In the genomic region with DNA sequence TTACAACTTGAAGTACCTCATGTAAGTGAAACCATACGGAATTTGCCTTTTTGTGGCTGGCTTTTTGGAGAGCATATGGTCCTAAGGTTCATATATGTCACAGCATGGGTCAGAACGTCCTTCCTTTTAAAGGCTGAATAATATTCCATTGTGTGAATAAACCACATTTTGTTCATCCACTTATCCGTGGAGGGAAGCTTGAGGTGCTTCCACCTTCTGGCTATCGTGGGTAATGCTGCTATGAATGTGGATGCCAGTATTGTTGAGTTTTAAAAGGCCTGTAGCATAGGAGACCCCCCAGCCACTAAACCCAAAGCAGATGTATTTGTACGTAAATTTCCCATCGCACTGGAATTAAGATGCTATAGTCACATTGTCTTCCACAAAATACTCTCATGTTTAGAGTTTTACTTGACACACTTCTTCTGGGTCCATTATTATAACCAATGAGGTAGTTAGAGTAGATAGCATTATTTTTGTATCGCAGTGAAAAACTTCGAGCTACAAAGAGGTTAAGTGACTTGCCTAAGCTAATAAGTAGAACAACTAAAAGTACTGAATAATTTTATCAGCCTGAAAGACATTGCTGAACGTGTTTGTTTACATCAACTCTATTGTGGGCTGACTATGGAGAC, we compare ENCODE assay signal across 8 cellular contexts.
A peak's percentile ranks its signal among the peaks of the same experiment; 100 is the strongest.
DNase-seq lines count a peak whose midpoint lies in the region; ATAC-seq, FAIRE-seq and TF ChIP-seq lines count a peak whose summit lies in the region.

No MANE protein-coding gene starts in this region.

- H2AFZ ChIP-seq in Loucy (ENCODE audit: low read length) (no peak overlapping the region), endothelial cell of umbilical vein (ENCODE audit: low read depth, low read length) (no peak overlapping the region)

- H3K9me2 ChIP-seq in Loucy (replicated peaks; ENCODE audit: low read depth, low read length), result no peaks in the 10 kb centered on the region

- H3K9me3 ChIP-seq in Loucy (ENCODE audit: insufficient read depth, low read depth, low read length), result no peaks in the 10 kb centered on the region
- H3K9me3 ChIP-seq in endothelial cell of umbilical vein (replicated peaks; ENCODE audit: control insufficient read depth, insufficient read depth, low read length), result no peaks in the 10 kb centered on the region
- no peaks in the 10 kb centered on the region for H3K9me3 ChIP-seq in pancreas
- no peaks in the 10 kb centered on the region for H3K9me3 ChIP-seq in aorta (ENCODE audit: control insufficient read depth, low read length)

- H3K27ac ChIP-seq in endothelial cell of umbilical vein (ENCODE audit: insufficient read depth, low read depth, low read length) (no peak overlapping the region), pancreas (no peak overlapping the region), aorta (ENCODE audit: low read depth in 1 of 2, low read length in 2 of 2) (no peak overlapping the region)

- no peaks in the 10 kb centered on the region for H3F3A ChIP-seq in Loucy (ENCODE audit: low read depth)

- ATAC-seq in pancreas (peak; percentile 41 to 64 (median 58)), aorta (ENCODE audit: low FRiP score) (no peak), HG03469 (IDR thresholded peaks at IDR 0.05; ENCODE audit: unreplicated experiment) (no peak)
- no peak for ATAC-seq in activated T-cell treated with anti-CD3 and anti-CD28 coated beads, Interleukin-2, amount 50 U/mL, for 4 hours

- no peaks in the 10 kb centered on the region for H3K4me1 Mint-ChIP-seq in activated T-cell treated with anti-CD3 and anti-CD28 coated beads, Interleukin-2, amount 50 U/mL, for 4 hours (ENCODE audit: low read depth)

- H3K27me3 ChIP-seq in Loucy (ENCODE audit: insufficient read depth, low read length, poor library complexity, severe bottlenecking) (no peaks in the 10 kb centered on the region), endothelial cell of umbilical vein (ENCODE audit: control insufficient read depth in 2 of 2, insufficient read depth in 2 of 2, low read length in 2 of 2) (peaks cover 4 to 6% of the 10 kb centered on the region in 2 experiments), pancreas (no peaks in the 10 kb centered on the region), aorta (ENCODE audit: control insufficient read depth in 1 of 2, insufficient read depth in 2 of 2, low read length in 1 of 2) (no peaks in the 10 kb centered on the region)

- no TSS peak for BruUV-seq in endothelial cell of umbilical vein (replicated peaks; lab: Mats Ljungman, UMichigan)

- H3K36me3 ChIP-seq in Loucy (ENCODE audit: insufficient read depth, low read length) (no peaks in the 10 kb centered on the region), endothelial cell of umbilical vein (ENCODE audit: control insufficient read depth in 2 of 2, extremely low read depth in 1 of 2, insufficient read depth in 2 of 2, low read length in 2 of 2) (no peaks in the 10 kb centered on the region), pancreas (no peaks in the 10 kb centered on the region), aorta (ENCODE audit: control insufficient read depth in 1 of 2, insufficient read depth in 2 of 2, low read length in 1 of 2) (no peaks in the 10 kb centered on the region)

- H3K9ac ChIP-seq in Loucy (ENCODE audit: low read depth, low read length, poor library complexity, severe bottlenecking) (no peak overlapping the region), endothelial cell of umbilical vein (replicated peaks; ENCODE audit: extremely low read depth, insufficient read depth, low read length) (no peak overlapping the region)

- TF ChIP-seq CTCF in Loucy (conservative IDR thresholded peaks at IDR 0.05; ENCODE audit: low read length), result peak; percentile 44
- TF ChIP-seq CTCF in endothelial cell of umbilical vein (IDR thresholded peaks at IDR 0.05; ENCODE audit: extremely low read depth in 1 of 2, insufficient read depth in 1 of 2, low read depth in 1 of 2, low read length in 2 of 2), result peak; percentile 47 to 54
- peak in 3 of 4 donors; percentile 24 to 43 (median 36) for TF ChIP-seq CTCF in pancreas (IDR thresholded peaks at IDR 0.05)

- DNase-seq in ELR (ENCODE audit: low read depth), result peak; percentile 56
- peak; percentile 51 for DNase-seq in endothelial cell of umbilical vein (ENCODE audit: low read depth, low spot score)
- DNase-seq in pancreas, result peak in 1 of 6 donors; percentile 35
- DNase-seq in GDM1 (lab: John Stamatoyannopoulos, UW), result no peak
- DNase-seq in aorta, result no peak
- DNase-seq in activated T-cell treated with anti-CD3 and anti-CD28 coated beads, Interleukin-2, amount 50 U/mL, for 4 hours, result no peak

- CTCF ChIA-PET in endothelial cell of umbilical vein (lab: Charles Lee), result interaction anchor here (0.7 to 2.5 kb wide), 8 partner anchors 8 to 357 kb away, joined by 3 to 15 read pairs (median 4); no protein-coding TSS in a partner anchor

- H3K4me1 ChIP-seq in Loucy (ENCODE audit: insufficient read depth, low read length, poor library complexity, severe bottlenecking), result no peaks in the 10 kb centered on the region
- H3K4me1 ChIP-seq in endothelial cell of umbilical vein (ENCODE audit: control insufficient read depth, extremely low read depth, insufficient read depth, low read length), result no peaks in the 10 kb centered on the region
- H3K4me1 ChIP-seq in pancreas, result peaks cover 0 to 6% (median 6%) of the 10 kb centered on the region in 3 donors
- H3K4me1 ChIP-seq in aorta (ENCODE audit: control insufficient read depth in 1 of 2, insufficient read depth in 2 of 2, low read length in 2 of 2), result no peaks in the 10 kb centered on the region

- H3K9me3 Mint-ChIP-seq in activated T-cell treated with anti-CD3 and anti-CD28 coated beads, Interleukin-2, amount 50 U/mL, for 4 hours, result peaks cover 3% of the 10 kb centered on the region

- POLR2A ChIA-PET in endothelial cell of umbilical vein (lab: Charles Lee), result no interaction called here

- 59 to 66% methylated on average over 9 of the region's 9 CpGs for whole genome bisulfite sequencing in pancreas, 2 donors
- WGBS in aorta, 2 donors, result 68 to 69% methylated on average over 9 of the region's 9 CpGs

- intact Hi-C loops in endothelial cell of umbilical vein (cut with micrococcal nuclease), result loop anchor here (1.0 to 2.0 kb wide), 3 partner anchors 182 to 350 kb away; a partner anchor contains a TSS
- intact Hi-C loops in pancreas (cut with DNase I), result no loop called here
- intact Hi-C loops in aorta (cut with DNase I), result loop anchor here (5.0 to 10.0 kb wide), 3 partner anchors 296 to 351 kb away; no protein-coding TSS in a partner anchor

- dilution Hi-C loops in endothelial cell of umbilical vein (cut with MboI; ENCODE audit: extremely low pct_ligation_motif_present, low sequenced_read_pairs), result no loop called here

- H3K36me3 Mint-ChIP-seq in activated T-cell treated with anti-CD3 and anti-CD28 coated beads, Interleukin-2, amount 50 U/mL, for 4 hours (ENCODE audit: insufficient read depth), result no peaks in the 10 kb centered on the region

- H4K20me1 ChIP-seq in Loucy (ENCODE audit: insufficient read depth, low read length, poor library complexity, severe bottlenecking) (no peaks in the 10 kb centered on the region), endothelial cell of umbilical vein (replicated peaks; ENCODE audit: control insufficient read depth, extremely low read depth, insufficient read depth, low read length) (peaks cover 2% of the 10 kb centered on the region)

- no peak overlapping the region for H3K4me3 Mint-ChIP-seq in activated T-cell treated with anti-CD3 and anti-CD28 coated beads, Interleukin-2, amount 50 U/mL, for 4 hours

- FAIRE-seq in endothelial cell of umbilical vein (lab: Jason Lieb, UNC), result peak; percentile 43
- no peak for FAIRE-seq in pancreas (lab: Jason Lieb, UNC)

- H3K4me3 ChIP-seq in Loucy (ENCODE audit: low read length, poor library complexity, severe bottlenecking) (no peak overlapping the region), endothelial cell of umbilical vein (replicated peaks in 1 of 3; ENCODE audit: insufficient read depth in 1 of 3, low read depth in 1 of 3, low read length in 3 of 3) (no peak overlapping the region), pancreas (no peak overlapping the region), aorta (ENCODE audit: low read length in 2 of 2) (no peak overlapping the region)

- TF ChIP-seq POLR2A in endothelial cell of umbilical vein (IDR thresholded peaks at IDR 0.05; ENCODE audit: low read depth, low read length), result no peak

- no peak overlapping the region for H3K4me2 ChIP-seq in Loucy (ENCODE audit: low read depth, low read length, poor library complexity, severe bottlenecking)
- no peak overlapping the region for H3K4me2 ChIP-seq in endothelial cell of umbilical vein (ENCODE audit: insufficient read depth, low read length)

- H3K79me2 ChIP-seq in Loucy (ENCODE audit: insufficient read depth, low read length) (no peaks in the 10 kb centered on the region), endothelial cell of umbilical vein (ENCODE audit: control insufficient read depth, insufficient read depth, low read length) (no peaks in the 10 kb centered on the region)

- H3K27me3 Mint-ChIP-seq in activated T-cell treated with anti-CD3 and anti-CD28 coated beads, Interleukin-2, amount 50 U/mL, for 4 hours (ENCODE audit: low read depth), result peaks cover 3% of the 10 kb centered on the region

- no peaks in the 10 kb centered on the region for H3K9me1 ChIP-seq in endothelial cell of umbilical vein (replicated peaks; ENCODE audit: control insufficient read depth, extremely low read depth, insufficient read depth, low read length)

TF ChIP-seq in endothelial cell of umbilical vein, 7 proteins besides CTCF, POLR2A, EP300 and RAD21:
- no peak for TF ChIP-seq GATA2 (IDR thresholded peaks at IDR 0.05; ENCODE audit: insufficient read depth, insufficient read length, low read depth, low read length)
- TF ChIP-seq EZH2 (IDR thresholded peaks at IDR 0.05; ENCODE audit: borderline replicate concordance, low read depth, low read length, severe bottlenecking), result no peak
- no peak for TF ChIP-seq FOS (IDR thresholded peaks at IDR 0.05; ENCODE audit: borderline replicate concordance, insufficient read depth, low read length)
- no peak for TF ChIP-seq MYC (IDR thresholded peaks at IDR 0.05; ENCODE audit: low read depth, low read length)
- TF ChIP-seq, protein P1, sequence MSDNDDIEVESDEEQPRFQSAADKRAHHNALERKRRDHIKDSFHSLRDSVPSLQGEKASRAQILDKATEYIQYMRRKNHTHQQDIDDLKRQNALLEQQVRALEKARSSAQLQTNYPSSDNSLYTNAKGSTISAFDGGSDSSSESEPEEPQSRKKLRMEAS (IDR thresholded peaks at IDR 0.05; ENCODE audit: insufficient read depth, insufficient read length), result no peak
- TF ChIP-seq JUN (IDR thresholded peaks at IDR 0.05; ENCODE audit: borderline replicate concordance, insufficient read depth, insufficient read length, low read depth), result no peak
- no peak for TF ChIP-seq POLR2AphosphoS5 (IDR thresholded peaks at IDR 0.05; ENCODE audit: insufficient read depth, low read depth, low read length)

Comparison
In these comparisons a context has a peak if more than half of its experiments do, and no peak if none do; other contexts are left out.
1. DNase-seq: peak in ELR (single experiment) and endothelial cell of umbilical vein (single experiment); none in GDM1 (single experiment), aorta (0 of 2) and activated T-cell treated with anti-CD3 and anti-CD28 coated beads, Interleukin-2, amount 50 U/mL, for 4 hours (single experiment).
2. ATAC-seq: peak in pancreas (4 of 4); none in aorta (single experiment), HG03469 (single experiment) and activated T-cell treated with anti-CD3 and anti-CD28 coated beads, Interleukin-2, amount 50 U/mL, for 4 hours (0 of 2).
3. intact Hi-C loops: an anchor here in endothelial cell of umbilical vein (1.0 to 2.0 kb wide) and aorta (5.0 to 10.0 kb wide); none called in pancreas.
4. Peak in every context shown above with its lines, with median percentiles within 50 percentile points of each other: CTCF ChIP-seq.